In genomic region chr1:100249155-100249536, GRCh38 we compare ENCODE assay signal across 1 cellular context.
TF ChIP-seq lines count a peak whose summit lies in the region.

No MANE protein-coding gene starts in this region.

TF ChIP-seq in HepG2, 621 proteins besides CTCF, POLR2A, EP300 and RAD21 (continued from another document):
- TF ChIP-seq ZBED4 (CRISPR knock-in tag; IDR thresholded peaks at IDR 0.05; ENCODE audit: borderline replicate concordance): no peak
- no peak for TF ChIP-seq SNAI1 (CRISPR knock-in tag; IDR thresholded peaks at IDR 0.05; ENCODE audit: borderline replicate concordance)
- 0 out of 2 replicates have a peak, but pooled peaks have one; percentile 5 for TF ChIP-seq ZBTB34 (CRISPR knock-in tag; IDR thresholded peaks at IDR 0.05)
- peak; percentile 50; the same call in 1 of the 2 replicates for TF ChIP-seq ZNF572 (CRISPR knock-in tag; IDR thresholded peaks at IDR 0.05)
- TF ChIP-seq SNAPC2 (CRISPR knock-in tag; IDR thresholded peaks at IDR 0.05): no peak
- TF ChIP-seq ZNF251 (CRISPR knock-in tag; IDR thresholded peaks at IDR 0.05): no peak
- no peak for TF ChIP-seq HNRNPLL (IDR thresholded peaks at IDR 0.05; ENCODE audit: low read depth, low read length, poor library complexity, severe bottlenecking)
- TF ChIP-seq HMGA1 (CRISPR knock-in tag; conservative IDR thresholded peaks at IDR 0.05): no peak
